Comparison of ENCODE assay signal across 1 cellular context in the genomic region with DNA sequence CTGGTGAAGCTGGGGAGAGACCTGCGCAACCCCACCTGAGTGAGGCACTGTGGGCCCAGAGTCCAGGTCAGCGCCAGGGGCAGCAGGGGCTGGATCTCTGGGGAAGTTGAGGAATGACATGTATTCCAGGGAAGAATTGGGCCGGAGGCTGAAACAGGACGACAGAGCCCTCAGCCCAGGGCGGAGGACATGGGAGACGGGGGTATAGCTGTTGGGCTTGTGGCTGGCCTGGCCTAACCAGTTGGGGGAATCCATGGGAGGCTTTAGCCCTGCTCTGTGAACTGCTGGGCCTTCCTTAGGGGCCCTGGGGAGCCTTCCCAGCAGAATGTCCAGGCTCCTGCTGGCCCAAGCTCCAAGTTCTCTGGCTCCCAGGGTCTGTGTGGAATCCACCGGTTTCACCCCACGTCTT.
TF ChIP-seq lines count a peak whose summit lies in the region.

No MANE protein-coding gene starts in this region.

TF ChIP-seq in HepG2, 621 proteins besides CTCF, POLR2A, EP300 and RAD21:
- TF ChIP-seq, protein P1, sequence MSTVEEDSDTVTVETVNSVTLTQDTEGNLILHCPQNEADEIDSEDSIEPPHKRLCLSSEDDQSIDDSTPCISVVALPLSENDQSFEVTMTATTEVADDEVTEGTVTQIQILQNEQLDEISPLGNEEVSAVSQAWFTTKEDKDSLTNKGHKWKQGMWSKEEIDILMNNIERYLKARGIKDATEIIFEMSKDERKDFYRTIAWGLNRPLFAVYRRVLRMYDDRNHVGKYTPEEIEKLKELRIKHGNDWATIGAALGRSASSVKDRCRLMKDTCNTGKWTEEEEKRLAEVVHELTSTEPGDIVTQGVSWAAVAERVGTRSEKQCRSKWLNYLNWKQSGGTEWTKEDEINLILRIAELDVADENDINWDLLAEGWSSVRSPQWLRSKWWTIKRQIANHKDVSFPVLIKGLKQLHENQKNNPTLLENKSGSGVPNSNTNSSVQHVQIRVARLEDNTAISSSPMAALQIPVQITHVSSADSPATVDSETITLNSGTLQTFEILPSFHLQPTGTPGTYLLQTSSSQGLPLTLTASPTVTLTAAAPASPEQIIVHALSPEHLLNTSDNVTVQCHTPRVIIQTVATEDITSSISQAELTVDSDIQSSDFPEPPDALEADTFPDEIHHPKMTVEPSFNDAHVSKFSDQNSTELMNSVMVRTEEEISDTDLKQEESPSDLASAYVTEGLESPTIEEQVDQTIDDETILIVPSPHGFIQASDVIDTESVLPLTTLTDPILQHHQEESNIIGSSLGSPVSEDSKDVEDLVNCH (CRISPR knock-in tag; IDR thresholded peaks at IDR 0.05), result no peak
- TF ChIP-seq, protein P2, sequence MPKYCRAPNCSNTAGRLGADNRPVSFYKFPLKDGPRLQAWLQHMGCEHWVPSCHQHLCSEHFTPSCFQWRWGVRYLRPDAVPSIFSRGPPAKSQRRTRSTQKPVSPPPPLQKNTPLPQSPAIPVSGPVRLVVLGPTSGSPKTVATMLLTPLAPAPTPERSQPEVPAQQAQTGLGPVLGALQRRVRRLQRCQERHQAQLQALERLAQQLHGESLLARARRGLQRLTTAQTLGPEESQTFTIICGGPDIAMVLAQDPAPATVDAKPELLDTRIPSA (CRISPR knock-in tag; IDR thresholded peaks at IDR 0.05; ENCODE audit: borderline replicate concordance), result no peak
- TF ChIP-seq ZFP41 (CRISPR knock-in tag; IDR thresholded peaks at IDR 0.05; ENCODE audit: borderline replicate concordance) (no peak), ZNF343 (CRISPR knock-in tag; IDR thresholded peaks at IDR 0.05) (no peak), NR2F1 (CRISPR knock-in tag; IDR thresholded peaks at IDR 0.05) (no peak), ZNF253 (CRISPR knock-in tag; IDR thresholded peaks at IDR 0.05; ENCODE audit: borderline replicate concordance) (no peak), ZNF10 (CRISPR knock-in tag; IDR thresholded peaks at IDR 0.05; ENCODE audit: borderline replicate concordance, low read depth) (no peak), ZNF431 (CRISPR knock-in tag; IDR thresholded peaks at IDR 0.05; ENCODE audit: borderline replicate concordance, low read depth) (no peak), ZNF530 (CRISPR knock-in tag; IDR thresholded peaks at IDR 0.05; ENCODE audit: low read depth) (no peak), ZNF775 (CRISPR knock-in tag; IDR thresholded peaks at IDR 0.05; ENCODE audit: borderline replicate concordance) (no peak), ZNF432 (CRISPR knock-in tag; IDR thresholded peaks at IDR 0.05; ENCODE audit: borderline replicate concordance) (no peak), ZNF3 (CRISPR knock-in tag; IDR thresholded peaks at IDR 0.05) (no peak), ZNF550 (CRISPR knock-in tag; IDR thresholded peaks at IDR 0.05; ENCODE audit: borderline replicate concordance) (no peak)
- TF ChIP-seq, protein P3, sequence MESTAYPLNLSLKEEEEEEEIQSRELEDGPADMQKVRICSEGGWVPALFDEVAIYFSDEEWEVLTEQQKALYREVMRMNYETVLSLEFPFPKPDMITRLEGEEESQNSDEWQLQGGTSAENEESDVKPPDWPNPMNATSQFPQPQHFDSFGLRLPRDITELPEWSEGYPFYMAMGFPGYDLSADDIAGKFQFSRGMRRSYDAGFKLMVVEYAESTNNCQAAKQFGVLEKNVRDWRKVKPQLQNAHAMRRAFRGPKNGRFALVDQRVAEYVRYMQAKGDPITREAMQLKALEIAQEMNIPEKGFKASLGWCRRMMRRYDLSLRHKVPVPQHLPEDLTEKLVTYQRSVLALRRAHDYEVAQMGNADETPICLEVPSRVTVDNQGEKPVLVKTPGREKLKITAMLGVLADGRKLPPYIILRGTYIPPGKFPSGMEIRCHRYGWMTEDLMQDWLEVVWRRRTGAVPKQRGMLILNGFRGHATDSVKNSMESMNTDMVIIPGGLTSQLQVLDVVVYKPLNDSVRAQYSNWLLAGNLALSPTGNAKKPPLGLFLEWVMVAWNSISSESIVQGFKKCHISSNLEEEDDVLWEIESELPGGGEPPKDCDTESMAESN (CRISPR knock-in tag; conservative IDR thresholded peaks at IDR 0.05), result no peak
- TF ChIP-seq, protein P4, sequence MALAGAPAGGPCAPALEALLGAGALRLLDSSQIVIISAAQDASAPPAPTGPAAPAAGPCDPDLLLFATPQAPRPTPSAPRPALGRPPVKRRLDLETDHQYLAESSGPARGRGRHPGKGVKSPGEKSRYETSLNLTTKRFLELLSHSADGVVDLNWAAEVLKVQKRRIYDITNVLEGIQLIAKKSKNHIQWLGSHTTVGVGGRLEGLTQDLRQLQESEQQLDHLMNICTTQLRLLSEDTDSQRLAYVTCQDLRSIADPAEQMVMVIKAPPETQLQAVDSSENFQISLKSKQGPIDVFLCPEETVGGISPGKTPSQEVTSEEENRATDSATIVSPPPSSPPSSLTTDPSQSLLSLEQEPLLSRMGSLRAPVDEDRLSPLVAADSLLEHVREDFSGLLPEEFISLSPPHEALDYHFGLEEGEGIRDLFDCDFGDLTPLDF (CRISPR knock-in tag; IDR thresholded peaks at IDR 0.05), result no peak
- TF ChIP-seq, protein P5, sequence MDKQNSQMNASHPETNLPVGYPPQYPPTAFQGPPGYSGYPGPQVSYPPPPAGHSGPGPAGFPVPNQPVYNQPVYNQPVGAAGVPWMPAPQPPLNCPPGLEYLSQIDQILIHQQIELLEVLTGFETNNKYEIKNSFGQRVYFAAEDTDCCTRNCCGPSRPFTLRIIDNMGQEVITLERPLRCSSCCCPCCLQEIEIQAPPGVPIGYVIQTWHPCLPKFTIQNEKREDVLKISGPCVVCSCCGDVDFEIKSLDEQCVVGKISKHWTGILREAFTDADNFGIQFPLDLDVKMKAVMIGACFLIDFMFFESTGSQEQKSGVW (CRISPR knock-in tag; IDR thresholded peaks at IDR 0.05; ENCODE audit: borderline replicate concordance), result no peak
- TF ChIP-seq, protein P6, sequence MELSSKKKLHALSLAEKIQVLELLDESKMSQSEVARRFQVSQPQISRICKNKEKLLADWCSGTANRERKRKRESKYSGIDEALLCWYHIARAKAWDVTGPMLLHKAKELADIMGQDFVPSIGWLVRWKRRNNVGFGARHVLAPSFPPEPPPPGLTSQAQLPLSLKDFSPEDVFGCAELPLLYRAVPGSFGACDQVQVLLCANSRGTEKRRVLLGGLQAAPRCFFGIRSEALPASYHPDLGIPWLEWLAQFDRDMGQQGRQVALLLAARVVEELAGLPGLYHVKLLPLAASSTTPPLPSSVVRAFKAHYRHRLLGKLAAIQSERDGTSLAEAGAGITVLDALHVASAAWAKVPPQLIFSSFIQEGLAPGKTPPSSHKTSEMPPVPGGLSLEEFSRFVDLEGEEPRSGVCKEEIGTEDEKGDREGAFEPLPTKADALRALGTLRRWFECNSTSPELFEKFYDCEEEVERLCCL (CRISPR knock-in tag; IDR thresholded peaks at IDR 0.05; ENCODE audit: borderline replicate concordance), result no peak
TF ChIP-seq in HepG2: peak in this region for 0.
